16 cellular contexts compared by ENCODE assay signal in the genomic region with DNA sequence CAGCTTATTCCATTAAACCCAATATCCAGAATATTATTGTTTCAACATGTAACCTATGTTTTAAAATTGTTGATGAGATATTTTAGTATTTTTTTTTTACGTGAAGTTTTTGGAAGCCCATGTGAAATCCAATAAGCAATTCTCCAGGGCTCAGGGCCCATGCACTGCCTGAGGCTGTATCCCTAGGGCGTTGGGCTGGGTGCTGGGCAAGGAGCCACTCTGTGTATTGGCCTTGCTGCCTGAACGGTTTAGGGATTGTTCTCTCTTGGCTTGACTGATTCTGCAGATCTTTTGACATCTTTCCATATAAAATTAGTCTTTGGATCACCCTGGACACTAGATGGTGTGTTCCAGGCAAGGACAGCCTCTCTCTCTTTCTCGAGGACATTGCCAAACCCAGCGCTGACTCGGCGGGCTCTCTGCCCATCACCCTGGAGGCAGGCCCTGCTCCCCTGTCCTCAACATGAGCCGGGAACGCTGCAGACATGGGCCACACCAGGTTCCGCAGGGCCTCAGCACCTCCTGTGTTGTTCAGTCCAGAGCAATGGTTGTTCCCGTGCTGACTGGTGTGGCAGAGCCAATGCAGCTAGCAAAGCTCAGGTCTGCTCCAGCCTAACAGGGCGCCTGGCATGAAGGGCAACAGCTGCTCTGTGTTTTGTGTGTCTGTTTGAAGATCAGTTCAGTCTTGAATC.
DNase-seq lines count a peak whose midpoint lies in the region; ATAC-seq and TF ChIP-seq lines count a peak whose summit lies in the region.
"Had no signal": no experiment of that assay in that cellular context is flagged by ENCODE, and none has a peak within 500 bp of the region (broad histone marks: within the 10 kb centered on the region; RNA-seq: fewer than 3 reads in every experiment).

No MANE protein-coding gene starts in this region.

- H3K9me3 Mint-ChIP-seq in HFFc6, result peaks cover under 1% of the 10 kb centered on the region; the same call in 1 of the 2 replicates

- 48 to 65% methylated on average over 2 to 6 of the region's 12 CpGs for WGBS in gastroesophageal sphincter (ENCODE audit: low coverage in 1 of 2), 2 donors

- H3K4me3 ChIP-seq in right atrium auricular region, result no peak overlapping the region
- no peak overlapping the region for H3K4me3 ChIP-seq in gastroesophageal sphincter
- H3K4me3 ChIP-seq: skin epidermis had no signal

- H3K9me3 ChIP-seq in right atrium auricular region (no peaks in the 10 kb centered on the region), gastroesophageal sphincter (no peaks in the 10 kb centered on the region)

- DNase-seq in Right ventricle myocardium inferior (ENCODE audit: missing footprints) (no peak), right atrium auricular region (ENCODE audit: low spot score) (no peak), posterior vena cava (ENCODE audit: low spot score) (peak; percentile 87), NCI-H1092 (lab: John Stamatoyannopoulos, UW) (no peak), HFFc6 (no peak), NCI-H2107 (lab: John Stamatoyannopoulos, UW) (no peak)
- DNase-seq: cerebellar nuclear complex, Kasumi-1, NCI-H1105 treated with DMSO at 0.1 percent for 48 hours, NCI-H2171 treated with DMSO at 0.1 percent for 48 hours, NCI-H748 treated with DMSO at 0.1 percent for 48 hours, PC-3 had no signal

- H3K36me3 ChIP-seq in right atrium auricular region (no peaks in the 10 kb centered on the region), gastroesophageal sphincter (peaks cover 0 to 26% of the 10 kb centered on the region in 2 donors)

- H3K27ac ChIP-seq in right atrium auricular region (peak overlapping the region in 1 of 2 donors; percentile 28), gastroesophageal sphincter (no peak overlapping the region)

- no peak overlapping the region for H3K27ac Mint-ChIP-seq in HFFc6
- H3K27ac Mint-ChIP-seq: activated T-helper 17 cell treated with anti-CD3 and anti-CD28 coated beads, Interleukin-2, amount 50 U/mL, for 72 hours had no signal

- H3K27me3 ChIP-seq in right atrium auricular region (no peaks in the 10 kb centered on the region), gastroesophageal sphincter (no peaks in the 10 kb centered on the region)

- peaks cover 0 to 23% of the 10 kb centered on the region in 2 donors for H3K4me1 ChIP-seq in right atrium auricular region
- H3K4me1 ChIP-seq in gastroesophageal sphincter, result peaks cover 0 to 42% (median 0%) of the 10 kb centered on the region in 3 donors

- H3K4me1 Mint-ChIP-seq in HFFc6 (ENCODE audit: low read depth), result peaks cover 28% of the 10 kb centered on the region
- H3K4me1 Mint-ChIP-seq: activated T-helper 17 cell treated with anti-CD3 and anti-CD28 coated beads, Interleukin-2, amount 50 U/mL, for 72 hours had no signal

- H3K36me3 Mint-ChIP-seq in HFFc6 (ENCODE audit: low read depth), result peaks cover 2% of the 10 kb centered on the region; the same call in 1 of the 2 replicates

- no peak overlapping the region for H3K4me3 Mint-ChIP-seq in HFFc6
- H3K4me3 Mint-ChIP-seq: activated T-helper 17 cell treated with anti-CD3 and anti-CD28 coated beads, Interleukin-2, amount 50 U/mL, for 72 hours had no signal

- TF ChIP-seq EP300 in gastroesophageal sphincter (IDR thresholded peaks at IDR 0.05), result no peak

- no peak for TF ChIP-seq POLR2A in gastroesophageal sphincter (IDR thresholded peaks at IDR 0.05)

- intact Hi-C loops in Right ventricle myocardium inferior (cut with DNase I), result no loop called here
- intact Hi-C loops in posterior vena cava (cut with DNase I), result loop anchor here in 1 of 2 donors (5.0 kb wide), 1 partner anchor 1407 kb away; no protein-coding TSS in a partner anchor

- H3K27me3 Mint-ChIP-seq in HFFc6 (ENCODE audit: insufficient read depth), result peaks cover 11% of the 10 kb centered on the region; the same call in 1 of the 2 replicates

- TF ChIP-seq CTCF in right atrium auricular region (IDR thresholded peaks at IDR 0.05) (no peak), gastroesophageal sphincter (IDR thresholded peaks at IDR 0.05) (no peak), HFFc6 (IDR thresholded peaks at IDR 0.05) (no peak)

- ATAC-seq in Right ventricle myocardium inferior (peak; percentile 65), gastroesophageal sphincter (peak; percentile 7), GM19035 (IDR thresholded peaks at IDR 0.05; ENCODE audit: unreplicated experiment) (no peak)
- ATAC-seq: activated T-helper 17 cell treated with anti-CD3 and anti-CD28 coated beads, Interleukin-2, amount 50 U/mL, for 72 hours; PC-3 had no signal
